17 cellular contexts compared by ENCODE assay signal in the genomic region with DNA sequence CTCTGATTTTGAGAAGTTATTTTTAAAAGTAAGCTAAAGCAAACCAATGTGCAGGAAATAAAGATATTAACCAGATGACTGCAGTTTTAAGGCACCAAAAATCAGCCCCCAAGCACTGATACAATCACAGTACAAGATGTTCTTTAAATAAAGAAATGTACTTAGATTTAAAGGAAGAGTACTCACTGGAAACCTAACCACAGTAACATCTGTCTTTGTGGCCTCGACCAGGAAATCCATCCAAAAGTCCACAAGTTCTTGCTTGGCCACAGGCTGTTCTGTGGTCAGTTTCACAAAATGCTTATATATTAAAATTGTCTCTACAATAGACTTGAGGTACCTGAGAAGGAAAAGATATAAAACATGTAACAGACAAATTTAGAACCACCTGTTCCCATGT.
A peak's percentile ranks its signal among the peaks of the same experiment; 100 is the strongest.
DNase-seq lines count a peak whose midpoint lies in the region; ATAC-seq and TF ChIP-seq lines count a peak whose summit lies in the region.
"Had no signal": no experiment of that assay in that cellular context is flagged by ENCODE, and none has a peak within 500 bp of the region (broad histone marks: within the 10 kb centered on the region; RNA-seq: fewer than 3 reads in every experiment).

No MANE protein-coding gene starts in this region.

- H3K4me3 Mint-ChIP-seq in activated T-helper 17 cell treated with anti-CD3 and anti-CD28 coated beads, Interleukin-2, amount 50 U/mL, for 72 hours = no peak overlapping the region
- H3K4me3 Mint-ChIP-seq: B cell; CD4-positive, alpha-beta memory T cell had no signal

- H3K4me2 ChIP-seq in MM.1S (ENCODE audit: low read depth, low read length) = no peak overlapping the region

- no peaks in the 10 kb centered on the region for H3K4me1 Mint-ChIP-seq in activated T-helper 17 cell treated with anti-CD3 and anti-CD28 coated beads, Interleukin-2, amount 50 U/mL, for 72 hours
- H3K4me1 Mint-ChIP-seq: B cell had no signal

- TF ChIP-seq POLR2A in lower leg skin (IDR thresholded peaks at IDR 0.05) = no peak

- no peaks in the 10 kb centered on the region for H3F3A ChIP-seq in MM.1S (ENCODE audit: insufficient read depth, low read length)

- H3K9ac ChIP-seq in MM.1S (ENCODE audit: low read length) = no peak overlapping the region

- no peaks in the 10 kb centered on the region for H3K79me2 ChIP-seq in MM.1S (ENCODE audit: low read length)

- no peak for TF ChIP-seq CTCF in MM.1S (IDR thresholded peaks at IDR 0.05; ENCODE audit: low read length)
- TF ChIP-seq CTCF in lower leg skin (IDR thresholded peaks at IDR 0.05) = no peak

- no peaks in the 10 kb centered on the region for H3K9me3 Mint-ChIP-seq in activated T-helper 17 cell treated with anti-CD3 and anti-CD28 coated beads, Interleukin-2, amount 50 U/mL, for 72 hours

- H3K27me3 Mint-ChIP-seq in activated T-helper 17 cell treated with anti-CD3 and anti-CD28 coated beads, Interleukin-2, amount 50 U/mL, for 72 hours = no peaks in the 10 kb centered on the region
- H3K27me3 Mint-ChIP-seq: B cell; CD4-positive, alpha-beta memory T cell had no signal

- H4K20me1 ChIP-seq in MM.1S (ENCODE audit: insufficient read depth, low read length) = no peaks in the 10 kb centered on the region

- intact Hi-C loops in lower leg skin (cut with DNase I; ENCODE audit: low total_unique reads) = no loop called here

- H3K36me3 Mint-ChIP-seq in activated T-helper 17 cell treated with anti-CD3 and anti-CD28 coated beads, Interleukin-2, amount 50 U/mL, for 72 hours (ENCODE audit: low read depth) = peaks cover 63% of the 10 kb centered on the region

- peak overlapping the region; percentile 3 for H3K27ac Mint-ChIP-seq in activated T-helper 17 cell treated with anti-CD3 and anti-CD28 coated beads, Interleukin-2, amount 50 U/mL, for 72 hours
- H3K27ac Mint-ChIP-seq: B cell had no signal

- H3K9me2 ChIP-seq in MM.1S (replicated peaks; ENCODE audit: insufficient read depth, low read length) = no peaks in the 10 kb centered on the region

- no peak overlapping the region for H2AFZ ChIP-seq in MM.1S (ENCODE audit: low read length)

- no peak for ATAC-seq in activated T-helper 17 cell treated with anti-CD3 and anti-CD28 coated beads, Interleukin-2, amount 50 U/mL, for 72 hours (replicated peaks)
- ATAC-seq in HG02642 (IDR thresholded peaks at IDR 0.05; ENCODE audit: poor library complexity, unreplicated experiment) (no peak), GM21825 (IDR thresholded peaks at IDR 0.05; ENCODE audit: unreplicated experiment) (no peak)

- H3K27ac ChIP-seq in MM.1S (ENCODE audit: low read length) = no peak overlapping the region
- H3K27ac ChIP-seq: RWPE1 had no signal

- H3K4me3 ChIP-seq in MM.1S (ENCODE audit: low read length) = no peak overlapping the region
- no peak overlapping the region for H3K4me3 ChIP-seq in lower leg skin (ENCODE audit: low read depth, poor library complexity, severe bottlenecking)

- DNase-seq in MM.1S (peak; percentile 57), fibroblast of peridontal ligament (ENCODE audit: extremely low read depth) (peak; percentile 34), hypothalamus (lab: John Stamatoyannopoulos, UW) (no peak), lower leg skin (ENCODE audit: low spot score in 2 of 2) (no peak)
- DNase-seq: Calu3; CD4-positive, alpha-beta memory T cell; DMS53; NCI-H1048; NCI-H1436 treated with DMSO at 0.1 percent for 48 hours; NCI-H2029 treated with DMSO at 0.1 percent for 48 hours; NCI-H2171 treated with DMSO at 0.1 percent for 48 hours; NCI-H748 treated with DMSO at 0.1 percent for 48 hours had no signal

- H3K36me3 ChIP-seq in MM.1S (replicated peaks; ENCODE audit: insufficient read depth, low read length) = no peaks in the 10 kb centered on the region

- H3K4me1 ChIP-seq in MM.1S (ENCODE audit: low read length) = peaks cover 13% of the 10 kb centered on the region

- no peaks in the 10 kb centered on the region for H3K27me3 ChIP-seq in MM.1S (replicated peaks; ENCODE audit: insufficient read depth, low read length)

- no peaks in the 10 kb centered on the region for H3K9me3 ChIP-seq in MM.1S (replicated peaks; ENCODE audit: insufficient read depth, low read length)

- WGBS in lower leg skin, 2 donors = 61 to 69% methylated on average over 1 of the region's 1 CpG

Comparison
In these comparisons a context has a peak if more than half of its experiments do, and no peak if none do; other contexts are left out.
1. DNase-seq: peak in MM.1S (single experiment) and fibroblast of peridontal ligament (single experiment); none in hypothalamus (0 of 51) and lower leg skin (0 of 2).